In genomic region chr10:49620841-49621378, GRCh38 we compare ENCODE assay signal across 39 cellular contexts. TPM values are rescaled to one million over a fixed set of nuclear protein-coding genes. Genes with fewer than 3 reads are reported as not detected.
A peak's percentile ranks its signal among the peaks of the same experiment; 100 is the strongest.
DNase-seq lines count a peak whose midpoint lies in the region; ATAC-seq and TF ChIP-seq lines count a peak whose summit lies in the region.
"Had no signal": no experiment of that assay in that cellular context is flagged by ENCODE, and none has a peak within 500 bp of the region (broad histone marks: within the 10 kb centered on the region; RNA-seq: fewer than 3 reads in every experiment).

No MANE protein-coding gene starts in this region.

- DNase-seq in natural killer cell treated with Interleukin-12 subunit alpha and Interleukin-12 subunit beta and Interleukin-15 and Interleukin-18, amount 100 ng/mL, for 72 hours (ENCODE audit: low spot score): peak; percentile 49
- DNase-seq in natural killer cell: no peak
- peak; percentile 89 for DNase-seq in NCI-H82 (lab: John Stamatoyannopoulos, UW)
- peak; percentile 52 for DNase-seq in islet precursor cell
- no peak for DNase-seq in SKM-1 treated with dmso at 0.1 percent for 144 hours (lab: John Stamatoyannopoulos, UW; ENCODE audit: unreplicated experiment)
- DNase-seq in HCEC 1CT: no peak
- no peak for DNase-seq in ureter (ENCODE audit: low spot score)
- DNase-seq in stomach: no peak
- DNase-seq: activated CD4-positive, alpha-beta T cell treated with anti-CD3 and anti-CD28 coated beads, Interleukin-2, amount 10 ng/mL, durations not matched to agents 7 days and 5 days; activated CD8-positive, alpha-beta memory T cell treated with anti-CD3 and anti-CD28 coated beads, Interleukin-2, amount 10 ng/mL, durations not matched to agents 7 days and 5 days; activated T-cell treated with anti-CD3 and anti-CD28 coated beads, Interleukin-2, amount 50 U/mL, for 72 hours; central memory CD4-positive, alpha-beta T cell; COR-L47; DND-41; Kasumi-1; mucosa of descending colon; NCI-H1048; NCI-H2029; NCI-H510A; psoas muscle; RPMI8226; stimulated activated CD4-positive, alpha-beta T cell treated with anti-CD3 and anti-CD28 coated beads, Interleukin-2, amount 100 ng/mL, for 24 hours; uterus had no signal

- 46 to 67% (median 55%) methylated on average over 6 of the region's 6 CpGs for WGBS in stomach, 5 donors

- no peak overlapping the region for H3K27ac ChIP-seq in stomach
- H3K27ac ChIP-seq: neutrophil, psoas muscle, SK-N-MC, skin epidermis, uterus, VCaP had no signal

- no peak for TF ChIP-seq EP300 in stomach (IDR thresholded peaks at IDR 0.05)

- H3K4me3 Mint-ChIP-seq in natural killer cell treated with Interleukin-12 subunit alpha and Interleukin-12 subunit beta and Interleukin-15 and Interleukin-18, amount 100 ng/mL, for 72 hours: no peak overlapping the region
- H3K4me3 Mint-ChIP-seq in natural killer cell: no peak overlapping the region
- H3K4me3 Mint-ChIP-seq: activated CD4-positive, alpha-beta T cell treated with anti-CD3 and anti-CD28 coated beads, Interleukin-2, amount 10 ng/mL, durations not matched to agents 7 days and 5 days; activated CD8-positive, alpha-beta memory T cell treated with anti-CD3 and anti-CD28 coated beads, Interleukin-2, amount 10 ng/mL, durations not matched to agents 7 days and 5 days; activated naive CD4-positive, alpha-beta T cell treated with anti-CD3 and anti-CD28 coated beads, Interleukin-2, amount 50 U/mL, for 24 hours; activated T-cell treated with anti-CD3 and anti-CD28 coated beads, Interleukin-2, amount 50 U/mL, for 72 hours had no signal

- no peaks in the 10 kb centered on the region for H3K9me3 ChIP-seq in stomach
- H3K9me3 ChIP-seq: mucosa of descending colon, neutrophil, psoas muscle, uterus had no signal

- no peak for TF ChIP-seq POLR2A in stomach (IDR thresholded peaks at IDR 0.05)

- ATAC-seq in natural killer cell treated with Interleukin-12 subunit alpha and Interleukin-12 subunit beta and Interleukin-15 and Interleukin-18, amount 100 ng/mL, for 72 hours: no peak
- ATAC-seq in natural killer cell: no peak
- ATAC-seq: activated CD8-positive, alpha-beta memory T cell treated with anti-CD3 and anti-CD28 coated beads, Interleukin-2, amount 10 ng/mL, durations not matched to agents 7 days and 5 days; activated T-cell treated with anti-CD3 and anti-CD28 coated beads, Interleukin-2, amount 50 U/mL, for 72 hours; GM12878; mucosa of descending colon; psoas muscle had no signal

- H3K27me3 ChIP-seq in stomach: peaks cover 0 to 69% (median 20%) of the 10 kb centered on the region in 3 donors
- H3K27me3 ChIP-seq: uterus had no signal

- H3K4me3 ChIP-seq in stomach: no peak overlapping the region
- H3K4me3 ChIP-seq: dorsolateral prefrontal cortex, GM12878, mucosa of descending colon, psoas muscle, SK-N-MC, skin epidermis, uterus had no signal

- H3K4me1 ChIP-seq in stomach: no peaks in the 10 kb centered on the region
- H3K4me1 ChIP-seq: psoas muscle, uterus had no signal

- TF ChIP-seq CTCF in natural killer cell (IDR thresholded peaks at IDR 0.05) (no peak), stomach (IDR thresholded peaks at IDR 0.05) (no peak)

- intact Hi-C loops in natural killer cell (cut with micrococcal nuclease) (no loop called here), stomach (cut with DNase I; ENCODE audit: low total_unique reads) (no loop called here)

- no peaks in the 10 kb centered on the region for H3K36me3 ChIP-seq in stomach
- H3K36me3 ChIP-seq: neutrophil, uterus had no signal

- no peak overlapping the region for H3K27ac Mint-ChIP-seq in natural killer cell treated with Interleukin-12 subunit alpha and Interleukin-12 subunit beta and Interleukin-15 and Interleukin-18, amount 100 ng/mL, for 72 hours
- H3K27ac Mint-ChIP-seq in natural killer cell: no peak overlapping the region
- H3K27ac Mint-ChIP-seq: activated CD4-positive, alpha-beta T cell treated with anti-CD3 and anti-CD28 coated beads, Interleukin-2, amount 10 ng/mL, durations not matched to agents 7 days and 5 days; activated CD8-positive, alpha-beta memory T cell treated with anti-CD3 and anti-CD28 coated beads, Interleukin-2, amount 10 ng/mL, durations not matched to agents 7 days and 5 days; activated naive CD4-positive, alpha-beta T cell treated with anti-CD3 and anti-CD28 coated beads, Interleukin-2, amount 50 U/mL, for 24 hours; activated T-cell treated with anti-CD3 and anti-CD28 coated beads, Interleukin-2, amount 50 U/mL, for 72 hours had no signal

- no peaks in the 10 kb centered on the region for H3K36me3 Mint-ChIP-seq in natural killer cell treated with Interleukin-12 subunit alpha and Interleukin-12 subunit beta and Interleukin-15 and Interleukin-18, amount 100 ng/mL, for 72 hours
- no peaks in the 10 kb centered on the region for H3K36me3 Mint-ChIP-seq in natural killer cell
- H3K36me3 Mint-ChIP-seq: activated CD8-positive, alpha-beta memory T cell treated with anti-CD3 and anti-CD28 coated beads, Interleukin-2, amount 10 ng/mL, durations not matched to agents 7 days and 5 days; activated naive CD4-positive, alpha-beta T cell treated with anti-CD3 and anti-CD28 coated beads, Interleukin-2, amount 50 U/mL, for 24 hours had no signal

- H3K27me3 Mint-ChIP-seq in natural killer cell treated with Interleukin-12 subunit alpha and Interleukin-12 subunit beta and Interleukin-15 and Interleukin-18, amount 100 ng/mL, for 72 hours: peaks cover 44 to 49% of the 10 kb centered on the region in 2 donors
- peaks cover 29 to 31% of the 10 kb centered on the region in 2 donors for H3K27me3 Mint-ChIP-seq in natural killer cell (ENCODE audit: low read depth in 2 of 2)

- no peaks in the 10 kb centered on the region for H3K4me1 Mint-ChIP-seq in natural killer cell treated with Interleukin-12 subunit alpha and Interleukin-12 subunit beta and Interleukin-15 and Interleukin-18, amount 100 ng/mL, for 72 hours (ENCODE audit: low read depth in 2 of 2)
- H3K4me1 Mint-ChIP-seq in natural killer cell: no peaks in the 10 kb centered on the region
- H3K4me1 Mint-ChIP-seq: activated CD4-positive, alpha-beta T cell treated with anti-CD3 and anti-CD28 coated beads, Interleukin-2, amount 10 ng/mL, durations not matched to agents 7 days and 5 days; activated CD8-positive, alpha-beta memory T cell treated with anti-CD3 and anti-CD28 coated beads, Interleukin-2, amount 10 ng/mL, durations not matched to agents 7 days and 5 days; activated naive CD4-positive, alpha-beta T cell treated with anti-CD3 and anti-CD28 coated beads, Interleukin-2, amount 50 U/mL, for 24 hours had no signal

- H3K9me3 Mint-ChIP-seq in natural killer cell treated with Interleukin-12 subunit alpha and Interleukin-12 subunit beta and Interleukin-15 and Interleukin-18, amount 100 ng/mL, for 72 hours: no peaks in the 10 kb centered on the region
- H3K9me3 Mint-ChIP-seq in natural killer cell: no peaks in the 10 kb centered on the region
- H3K9me3 Mint-ChIP-seq: activated CD4-positive, alpha-beta T cell treated with anti-CD3 and anti-CD28 coated beads, Interleukin-2, amount 10 ng/mL, durations not matched to agents 7 days and 5 days; activated naive CD4-positive, alpha-beta T cell treated with anti-CD3 and anti-CD28 coated beads, Interleukin-2, amount 50 U/mL, for 24 hours; activated T-cell treated with anti-CD3 and anti-CD28 coated beads, Interleukin-2, amount 50 U/mL, for 72 hours had no signal

RNA-seq across cellular contexts. Expression of gene CHAT, which starts 7.1 kb away (rescaled TPM):
- not detected for total RNA-seq in natural killer cell treated with Interleukin-12 subunit alpha and Interleukin-12 subunit beta and Interleukin-15 and Interleukin-18, amount 100 ng/mL, for 72 hours
- total RNA-seq in natural killer cell: not detected
- total RNA-seq in ureter: not detected
- 1 to 10 TPM in 1 of 5 donors, not detected in 4; 8.7 TPM for total RNA-seq in stomach
- polyA plus RNA-seq in stomach: not detected
- total RNA-seq: activated CD4-positive, alpha-beta T cell treated with anti-CD3 and anti-CD28 coated beads, Interleukin-2, amount 10 ng/mL, durations not matched to agents 7 days and 5 days; activated CD8-positive, alpha-beta memory T cell treated with anti-CD3 and anti-CD28 coated beads, Interleukin-2, amount 10 ng/mL, durations not matched to agents 7 days and 5 days; dorsolateral prefrontal cortex; endothelial cell of umbilical vein; GM12878; H4; HepG2; lower leg skin; psoas muscle; uterus had no signal
- polyA plus RNA-seq: BJ, endothelial cell of umbilical vein, GM12878, HepG2, keratinocyte, psoas muscle had no signal

RNA-seq across cellular contexts. Expression of gene SLC18A3, which starts 10.8 kb away (rescaled TPM):
- total RNA-seq in natural killer cell treated with Interleukin-12 subunit alpha and Interleukin-12 subunit beta and Interleukin-15 and Interleukin-18, amount 100 ng/mL, for 72 hours: not detected
- total RNA-seq in natural killer cell (not detected), ureter (not detected), stomach (under 1 TPM in 1 of 5 donors, not detected in 4; 0.73 TPM)
- under 1 TPM in 1 of 3 donors, not detected in 2; 0.20 TPM for polyA plus RNA-seq in stomach
- total RNA-seq: activated CD4-positive, alpha-beta T cell treated with anti-CD3 and anti-CD28 coated beads, Interleukin-2, amount 10 ng/mL, durations not matched to agents 7 days and 5 days; activated CD8-positive, alpha-beta memory T cell treated with anti-CD3 and anti-CD28 coated beads, Interleukin-2, amount 10 ng/mL, durations not matched to agents 7 days and 5 days; activated T-cell treated with anti-CD3 and anti-CD28 coated beads, Interleukin-2, amount 50 U/mL, for 72 hours; dorsolateral prefrontal cortex; endothelial cell of umbilical vein; GM12878; H4; HepG2; lower leg skin; psoas muscle; T-helper 2 cell treated with Interferon-gamma antibody and Interleukin-4, amounts not matched to agents 100 ng/mL and 5 ng/mL, for 36 hours had no signal
- polyA plus RNA-seq: BJ, endothelial cell of umbilical vein, GM12878, HepG2, keratinocyte, psoas muscle had no signal

RNA-seq across cellular contexts. Expression of gene C10orf53, which starts 58.5 kb away (rescaled TPM):
- total RNA-seq in natural killer cell treated with Interleukin-12 subunit alpha and Interleukin-12 subunit beta and Interleukin-15 and Interleukin-18, amount 100 ng/mL, for 72 hours: not detected
- total RNA-seq in natural killer cell (not detected), ureter (not detected), stomach (not detected)
- polyA plus RNA-seq in stomach: not detected
- total RNA-seq: A673; activated CD4-positive, alpha-beta T cell treated with anti-CD3 and anti-CD28 coated beads, Interleukin-2, amount 10 ng/mL, durations not matched to agents 7 days and 5 days; activated CD8-positive, alpha-beta memory T cell treated with anti-CD3 and anti-CD28 coated beads, Interleukin-2, amount 10 ng/mL, durations not matched to agents 7 days and 5 days; activated T-cell treated with anti-CD3 and anti-CD28 coated beads, Interleukin-2, amount 50 U/mL, for 72 hours; astrocyte; endothelial cell of umbilical vein; GM12878; H4; HepG2; lower leg skin; mucosa of descending colon; psoas muscle; T-helper 2 cell treated with Interferon-gamma antibody and Interleukin-4, amounts not matched to agents 100 ng/mL and 5 ng/mL, for 36 hours; uterus had no signal
- polyA plus RNA-seq: BJ, endothelial cell of umbilical vein, GM12878, HepG2, keratinocyte, psoas muscle had no signal

Comparison
In these comparisons a context has a peak if more than half of its experiments do, and no peak if none do; other contexts are left out.
1. DNase-seq: peak in natural killer cell treated with Interleukin-12 subunit alpha and Interleukin-12 subunit beta and Interleukin-15 and Interleukin-18, amount 100 ng/mL, for 72 hours (single experiment), NCI-H82 (single experiment) and islet precursor cell (single experiment); none in natural killer cell (single experiment), SKM-1 treated with dmso at 0.1 percent for 144 hours (single experiment), HCEC 1CT (single experiment), ureter (single experiment) and stomach (single experiment).